In genomic region chr12:131088701-131089525, GRCh38 we compare ENCODE assay signal across 16 cellular contexts.
DNase-seq lines count a peak whose midpoint lies in the region; ATAC-seq and TF ChIP-seq lines count a peak whose summit lies in the region.
"Had no signal": no experiment of that assay in that cellular context is flagged by ENCODE, and none has a peak within 500 bp of the region (broad histone marks: within the 10 kb centered on the region; RNA-seq: fewer than 3 reads in every experiment).

No MANE protein-coding gene starts in this region.

- no peaks in the 10 kb centered on the region for H3K36me3 ChIP-seq in H7 (replicated peaks; ENCODE audit: control insufficient read depth, insufficient read depth, low read length)
- peaks cover 0 to 22% of the 10 kb centered on the region in 2 donors for H3K36me3 ChIP-seq in left lung
- no peaks in the 10 kb centered on the region for H3K36me3 ChIP-seq in testis (ENCODE audit: low read depth, missing control alignments)

- TF ChIP-seq CTCF in left lung (IDR thresholded peaks at IDR 0.05) (no peak), testis (IDR thresholded peaks at IDR 0.05) (no peak)

- intact Hi-C loops in left lung (cut with DNase I) = no loop called here
- intact Hi-C loops in testis (cut with DNase I; ENCODE audit: low total_unique reads) = no loop called here

- ATAC-seq in left lung = no peak
- no peak for ATAC-seq in HG03135 (IDR thresholded peaks at IDR 0.05; ENCODE audit: unreplicated experiment)

- 74 to 78% methylated on average over 28 of the region's 28 CpGs for WGBS in testis, 2 donors

- H3K4me1 ChIP-seq in left lung (peaks cover 0 to 6% of the 10 kb centered on the region in 2 donors), testis (peaks cover 3% of the 10 kb centered on the region)

- H3K4me3 ChIP-seq in H7 (ENCODE audit: insufficient read depth, low read depth, low read length) (no peak overlapping the region), left lung (no peak overlapping the region), testis (no peak overlapping the region)
- H3K4me3 ChIP-seq: vagina had no signal

- H3K9me3 ChIP-seq in left lung = no peaks in the 10 kb centered on the region
- H3K9me3 ChIP-seq in testis = no peaks in the 10 kb centered on the region
- H3K9me3 ChIP-seq: vagina had no signal

- DNase-seq in H7 (peak; percentile 58), left lung (peak; percentile 3 to 61), testis (peak; percentile 12), NCI-H1105 treated with DMSO at 0.1 percent for 48 hours (lab: John Stamatoyannopoulos, UW) (no peak), KG1 (lab: John Stamatoyannopoulos, UW) (no peak)
- DNase-seq in activated CD8-positive, alpha-beta memory T cell treated with anti-CD3 and anti-CD28 coated beads for 24 hours = peak; percentile 38
- DNase-seq: activated naive CD4-positive, alpha-beta T cell treated with Interleukin-2 at 50 U/mL for 16 hours; AML-193; GDM1; Karpas-422; midbrain; NCI-H1105; NCI-H2107; NCI-H524 treated with DMSO at 0.1 percent for 48 hours had no signal

- H3K27me3 ChIP-seq in H7 (ENCODE audit: control insufficient read depth, insufficient read depth, low read length) = no peaks in the 10 kb centered on the region
- H3K27me3 ChIP-seq in left lung = no peaks in the 10 kb centered on the region
- no peaks in the 10 kb centered on the region for H3K27me3 ChIP-seq in testis
- H3K27me3 ChIP-seq: vagina had no signal

- H3K27ac ChIP-seq in left lung (no peak overlapping the region), testis (no peak overlapping the region)
- H3K27ac ChIP-seq: vagina had no signal

- no peak for TF ChIP-seq POLR2A in testis (IDR thresholded peaks at IDR 0.05)

Comparison
In these comparisons a context has a peak if more than half of its experiments do, and no peak if none do; other contexts are left out.
1. DNase-seq: peak in H7 (single experiment), activated CD8-positive, alpha-beta memory T cell treated with anti-CD3 and anti-CD28 coated beads for 24 hours (single experiment), left lung (2 of 2) and testis (single experiment); none in NCI-H1105 treated with DMSO at 0.1 percent for 48 hours (single experiment) and KG1 (single experiment).